ENCODE assay signal across 8 cellular contexts in genomic region chr10:931326-932318, GRCh38. TPM values are rescaled to one million over a fixed set of nuclear protein-coding genes. Genes with fewer than 3 reads are reported as not detected.
A peak's percentile ranks its signal among the peaks of the same experiment; 100 is the strongest.
DNase-seq lines count a peak whose midpoint lies in the region; ATAC-seq and TF ChIP-seq lines count a peak whose summit lies in the region.

LARP4B (minus strand) TSS chr10:931705; CDS start chr10:885721, 45,984 bp downstream.

- no peaks in the 10 kb centered on the region for H3K27me3 Mint-ChIP-seq in naive B cell

- DNase-seq in EH (ENCODE audit: low read depth) (peak; percentile 97), H4 (ENCODE audit: low spot score) (peak; percentile 89), LNCaP clone FGC (ENCODE audit: low read depth) (peak; percentile 92), RPMI8226 (peak; percentile 98), fibroblast of gingiva (ENCODE audit: low read depth) (peak; percentile 99), naive B cell (peak; percentile 99)
- peak; percentile 90 to 98 for DNase-seq in activated T-helper 1 cell treated with anti-CD3 and anti-CD28 coated beads, Interleukin-2, amount 50 U/mL, for 16 hours (ENCODE audit: low read depth in 1 of 2, low spot score in 1 of 2)
- DNase-seq in stimulated activated effector memory CD8-positive, alpha-beta T cell treated with anti-CD3 and anti-CD28 coated beads, Interleukin-12 subunit alpha, Interleukin-12 subunit beta, amount 100 ng/mL, for 72 hours (ENCODE audit: low spot score in 2 of 2), result peak; percentile 94 to 97

- H3K4me3 Mint-ChIP-seq in naive B cell, result peak within 1 kb of the TSS; percentile 91 to 98 (median 93)
- peak within 1 kb of the TSS; percentile 87 for H3K4me3 Mint-ChIP-seq in stimulated activated effector memory CD8-positive, alpha-beta T cell treated with anti-CD3 and anti-CD28 coated beads, Interleukin-12 subunit alpha, Interleukin-12 subunit beta, amount 100 ng/mL, for 72 hours

- peak within 1 kb of the TSS; percentile 95 to 97 (median 97) for H3K27ac Mint-ChIP-seq in naive B cell
- peak within 1 kb of the TSS; percentile 97 for H3K27ac Mint-ChIP-seq in stimulated activated effector memory CD8-positive, alpha-beta T cell treated with anti-CD3 and anti-CD28 coated beads, Interleukin-12 subunit alpha, Interleukin-12 subunit beta, amount 100 ng/mL, for 72 hours

- peak; percentile 89 to 90 for ATAC-seq in naive B cell (ENCODE audit: low read depth in 2 of 2)
- peak; percentile 97 for ATAC-seq in stimulated activated effector memory CD8-positive, alpha-beta T cell treated with anti-CD3 and anti-CD28 coated beads, Interleukin-12 subunit alpha, Interleukin-12 subunit beta, amount 100 ng/mL, for 72 hours

- no peak for TF ChIP-seq CTCF in LNCaP clone FGC (IDR thresholded peaks at IDR 0.05; ENCODE audit: control insufficient read depth, extremely low read depth, insufficient read depth)

- H3K4me3 ChIP-seq in LNCaP clone FGC (ENCODE audit: low read depth, low read length), result peak within 1 kb of the TSS; percentile 84

- H3K4me1 Mint-ChIP-seq in naive B cell, result peaks cover 34 to 42% (median 35%) of the 10 kb centered on the region in 3 donors
- peaks cover 31% of the 10 kb centered on the region for H3K4me1 Mint-ChIP-seq in stimulated activated effector memory CD8-positive, alpha-beta T cell treated with anti-CD3 and anti-CD28 coated beads, Interleukin-12 subunit alpha, Interleukin-12 subunit beta, amount 100 ng/mL, for 72 hours

- H3K36me3 Mint-ChIP-seq in naive B cell, result no peaks in the 10 kb centered on the region
- H3K36me3 Mint-ChIP-seq in stimulated activated effector memory CD8-positive, alpha-beta T cell treated with anti-CD3 and anti-CD28 coated beads, Interleukin-12 subunit alpha, Interleukin-12 subunit beta, amount 100 ng/mL, for 72 hours, result peaks cover 49% of the 10 kb centered on the region

- H3K9me3 Mint-ChIP-seq in naive B cell, result no peaks in the 10 kb centered on the region
- H3K9me3 Mint-ChIP-seq in stimulated activated effector memory CD8-positive, alpha-beta T cell treated with anti-CD3 and anti-CD28 coated beads, Interleukin-12 subunit alpha, Interleukin-12 subunit beta, amount 100 ng/mL, for 72 hours, result no peaks in the 10 kb centered on the region

RNA-seq across cellular contexts. Expression of gene LARP4B, which starts in this region (rescaled TPM):
- total RNA-seq in H4 (2014; rRNA removed; shearing (Covaris generic)), result 9.7 and 13.6 TPM in 2 replicates
- polyA plus RNA-seq in naive B cell (ENCODE audit: low read depth in 6 of 6), result 10 to 100 TPM; 19.3 to 42.8 (median 33.1) TPM

Comparison
In these comparisons a context has a peak if more than half of its experiments do, and no peak if none do; other contexts are left out.
1. Peak in every context shown above with its lines: DNase-seq, ATAC-seq and H3K4me3 ChIP-seq.